Comparison of ENCODE assay signal across 7 cellular contexts in the genomic region with DNA sequence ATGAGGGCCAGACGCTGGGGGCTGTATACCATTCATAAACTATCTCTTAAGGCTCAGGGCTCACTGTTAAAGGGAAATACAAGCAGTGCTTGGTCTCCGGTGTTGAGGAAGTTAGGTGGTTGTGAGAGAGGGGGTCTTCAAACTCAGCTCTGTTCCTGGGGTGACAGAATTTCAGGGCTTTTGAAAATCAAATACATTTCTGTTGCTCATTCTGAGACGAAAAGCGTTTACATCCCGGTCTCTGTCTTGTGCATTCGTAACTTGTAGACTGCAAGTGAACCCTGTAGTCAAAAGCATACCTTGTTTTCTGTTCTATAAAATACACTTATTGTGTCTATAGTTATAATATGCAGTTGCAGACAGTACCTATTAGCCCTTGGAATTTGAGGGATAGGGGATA. TPM values are rescaled to one million over a fixed set of nuclear protein-coding genes. Genes with fewer than 3 reads are reported as not detected.
DNase-seq lines count a peak whose midpoint lies in the region; ATAC-seq and TF ChIP-seq lines count a peak whose summit lies in the region.

No MANE protein-coding gene starts in this region.

- DNase-seq in Calu3 (no peak), MM.1S (no peak), coronary artery (ENCODE audit: low spot score) (no peak), nephron progenitor cell (no peak), occipital lobe (lab: John Stamatoyannopoulos, UW) (no peak), DMS114 treated with DMSO at 0.1 percent for 48 hours (lab: John Stamatoyannopoulos, UW; ENCODE audit: unreplicated experiment) (no peak)

- H2AFZ ChIP-seq in MM.1S (ENCODE audit: low read length), result no peak overlapping the region

- H3K9me3 Mint-ChIP-seq in Calu3 (ENCODE audit: low read depth, unreplicated experiment) (no peaks in the 10 kb centered on the region), nephron progenitor cell (no peaks in the 10 kb centered on the region)

- no peaks in the 10 kb centered on the region for H3K9me2 ChIP-seq in MM.1S (replicated peaks; ENCODE audit: insufficient read depth, low read length)

- H3K4me3 ChIP-seq in MM.1S (ENCODE audit: low read length) (no peak overlapping the region), coronary artery (peak overlapping the region; percentile 90)

- H3K79me2 ChIP-seq in MM.1S (ENCODE audit: low read length), result peaks cover 35% of the 10 kb centered on the region

- H3F3A ChIP-seq in MM.1S (ENCODE audit: insufficient read depth, low read length), result peaks cover 27% of the 10 kb centered on the region

- no peak overlapping the region for H3K27ac ChIP-seq in MM.1S (ENCODE audit: low read length)
- peak overlapping the region; percentile 97 to 98 for H3K27ac ChIP-seq in coronary artery

- no peaks in the 10 kb centered on the region for H4K20me1 ChIP-seq in MM.1S (ENCODE audit: insufficient read depth, low read length)

- H3K4me1 Mint-ChIP-seq in Calu3 (ENCODE audit: low read depth, unreplicated experiment) (peaks cover 54% of the 10 kb centered on the region), nephron progenitor cell (peaks cover 45% of the 10 kb centered on the region)

- no peak for ATAC-seq in GM19467 (IDR thresholded peaks at IDR 0.05; ENCODE audit: unreplicated experiment)

- H3K4me3 Mint-ChIP-seq in Calu3 (ENCODE audit: low read depth, unreplicated experiment) (peak overlapping the region; percentile 84), nephron progenitor cell (peak overlapping the region; percentile 80)

- peaks cover 45% of the 10 kb centered on the region for H3K4me1 ChIP-seq in MM.1S (ENCODE audit: low read length)

- peaks cover 39% of the 10 kb centered on the region for H3K36me3 Mint-ChIP-seq in Calu3 (ENCODE audit: insufficient read depth, unreplicated experiment)
- no peaks in the 10 kb centered on the region for H3K36me3 Mint-ChIP-seq in nephron progenitor cell (ENCODE audit: low read depth)

- H3K36me3 ChIP-seq in MM.1S (replicated peaks; ENCODE audit: insufficient read depth, low read length), result no peaks in the 10 kb centered on the region

- H3K27me3 Mint-ChIP-seq in Calu3 (ENCODE audit: unreplicated experiment), result no peaks in the 10 kb centered on the region
- peaks cover 35% of the 10 kb centered on the region for H3K27me3 Mint-ChIP-seq in nephron progenitor cell (ENCODE audit: low read depth, poor library complexity)

- no peaks in the 10 kb centered on the region for H3K27me3 ChIP-seq in MM.1S (replicated peaks; ENCODE audit: insufficient read depth, low read length)

- H3K4me2 ChIP-seq in MM.1S (ENCODE audit: low read depth, low read length), result peak overlapping the region; percentile 69; the same call in 1 of the 2 replicates

- H3K9ac ChIP-seq in MM.1S (ENCODE audit: low read length), result no peak overlapping the region

- peak overlapping the region; percentile 84 for H3K27ac Mint-ChIP-seq in Calu3 (ENCODE audit: unreplicated experiment)
- no peak overlapping the region for H3K27ac Mint-ChIP-seq in nephron progenitor cell

- no TSS peak for BruUV-seq in Calu3 (replicated peaks; lab: Mats Ljungman, UMichigan)

- no peak for TF ChIP-seq CTCF in Calu3 (IDR thresholded peaks at IDR 0.05; ENCODE audit: unreplicated experiment)
- TF ChIP-seq CTCF in MM.1S (IDR thresholded peaks at IDR 0.05; ENCODE audit: low read length), result no peak
- TF ChIP-seq CTCF in coronary artery (IDR thresholded peaks at IDR 0.05), result no peak
- TF ChIP-seq CTCF in nephron progenitor cell (IDR thresholded peaks at IDR 0.05), result no peak

- intact Hi-C loops in Calu3 (cut with micrococcal nuclease; ENCODE audit: unreplicated experiment), result loop anchor here (2.0 kb wide), 1 partner anchor 148 kb away; no protein-coding TSS in a partner anchor

- CTCF ChIA-PET in Calu3 (lab: Charles Lee), result interaction anchor here (0.7 to 5.7 kb wide), 8 partner anchors 11 to 1076 kb away, joined by 3 to 55 read pairs (median 6); no protein-coding TSS in a partner anchor

- H3K9me3 ChIP-seq in MM.1S (replicated peaks; ENCODE audit: insufficient read depth, low read length), result no peaks in the 10 kb centered on the region

RNA-seq across cellular contexts. Expression of a gene that starts 1.7 kb away (rescaled TPM):
- 65.9 and 79.0 TPM in 2 replicates for total RNA-seq in Calu3 (2022)
- total RNA-seq in occipital lobe, result 9.8 TPM
